Comparison of ENCODE assay signal across 22 cellular contexts in the genomic region with DNA sequence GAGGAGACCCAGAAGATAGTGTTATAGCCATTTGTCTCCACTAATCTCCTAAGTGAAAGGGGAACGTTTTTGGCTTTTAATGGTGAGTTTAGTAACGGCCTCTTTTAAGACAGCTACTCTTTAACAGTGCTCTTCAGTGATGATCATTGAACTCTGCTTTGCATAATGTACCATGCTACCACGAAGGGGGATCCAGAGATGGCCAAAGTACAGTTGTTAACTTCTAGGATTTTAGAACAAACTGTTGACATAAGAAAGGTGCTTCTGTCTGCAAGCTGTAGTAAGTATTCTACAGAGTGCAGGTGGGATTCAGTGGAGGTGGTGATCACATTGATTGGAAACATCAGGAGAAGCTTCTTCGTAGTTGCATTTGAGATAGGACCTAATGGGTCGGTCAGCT.
DNase-seq lines count a peak whose midpoint lies in the region; ATAC-seq, FAIRE-seq and TF ChIP-seq lines count a peak whose summit lies in the region.
"Had no signal": no experiment of that assay in that cellular context is flagged by ENCODE, and none has a peak within 500 bp of the region (broad histone marks: within the 10 kb centered on the region; RNA-seq: fewer than 3 reads in every experiment).

No MANE protein-coding gene starts in this region.

- DNase-seq in HepG2 (ENCODE audit: low spot score): peak; percentile 7
- no peak for DNase-seq in right lobe of liver
- no peak for DNase-seq in hepatocyte (ENCODE audit: low spot score)
- no peak for DNase-seq in urothelium cell line (ENCODE audit: low spot score)
- DNase-seq in HFFc6: no peak
- DNase-seq: BE2C; CD4-positive, alpha-beta T cell; CD8-positive, alpha-beta memory T cell; DMS 273 treated with DMSO at 0.1 percent for 48 hours; DMS79; EL; GDM1; GOT3; H7; HCEC 1CT had no signal

- no peak overlapping the region for H3K27ac ChIP-seq in HepG2 (ENCODE audit: extremely low read length, insufficient read depth, low read length)
- H3K27ac ChIP-seq in right lobe of liver: no peak overlapping the region
- H3K27ac ChIP-seq in hepatocyte: peak overlapping the region; percentile 18
- H3K27ac ChIP-seq: 22Rv1; BLaER1 treated with 17β-estradiol and CSF1 and Interleukin-3, amounts not matched to agents 10 nM and 100 nM had no signal

- 24% methylated on average over 5 of the region's 5 CpGs for WGBS in HepG2 (ENCODE audit: low lambda C conversion rate)
- WGBS in right lobe of liver (ENCODE audit: insufficient coverage, low coverage, low lambda C conversion rate, missing lambda C conversion rate): 63% methylated on average over 5 of the region's 5 CpGs
- WGBS in hepatocyte (ENCODE audit: low lambda C conversion rate, missing lambda C conversion rate): 66% methylated on average over 5 of the region's 5 CpGs

- no TSS peak for BruUV-seq in HepG2 (replicated peaks; lab: Mats Ljungman, UMichigan)

- no peak overlapping the region for H3K9ac ChIP-seq in HepG2 (ENCODE audit: insufficient read depth, low read depth, low read length)
- H3K9ac ChIP-seq: BLaER1 treated with 17β-estradiol and CSF1 and Interleukin-3, amounts not matched to agents 10 nM and 100 nM had no signal

- peak; percentile 30 for FAIRE-seq in HepG2 (lab: Jason Lieb, UNC)
- FAIRE-seq in urothelium cell line (lab: Jason Lieb, UNC): peak; percentile 59
- FAIRE-seq: A204.1, D721Med, GM12878 had no signal

- TF ChIP-seq CTCF in HepG2 (CRISPR knock-in tag; IDR thresholded peaks at IDR 0.05): no peak
- TF ChIP-seq CTCF in right lobe of liver (IDR thresholded peaks at IDR 0.05): no peak
- no peak for TF ChIP-seq CTCF in hepatocyte (IDR thresholded peaks at IDR 0.05; ENCODE audit: poor library complexity)
- TF ChIP-seq CTCF in HFFc6 (IDR thresholded peaks at IDR 0.05): no peak

- TF ChIP-seq POLR2A in HepG2 (IDR thresholded peaks at IDR 0.05; ENCODE audit: insufficient read depth in 1 of 2, low read depth in 2 of 2, low read length in 2 of 2) (no peak), right lobe of liver (IDR thresholded peaks at IDR 0.05) (no peak)

- TF ChIP-seq EP300 in HepG2 (IDR thresholded peaks at IDR 0.05; ENCODE audit: low read depth in 2 of 2, low read length in 2 of 2) (no peak), HepG2 (CRISPR knock-in tag; IDR thresholded peaks at IDR 0.05; ENCODE audit: borderline replicate concordance) (no peak)

- H3K36me3 Mint-ChIP-seq in HFFc6 (ENCODE audit: low read depth): no peaks in the 10 kb centered on the region

- H3K9me3 ChIP-seq in HepG2 (ENCODE audit: low read length): no peaks in the 10 kb centered on the region
- H3K9me3 ChIP-seq in right lobe of liver: no peaks in the 10 kb centered on the region
- no peaks in the 10 kb centered on the region for H3K9me3 ChIP-seq in hepatocyte (ENCODE audit: low read depth)
- H3K9me3 ChIP-seq: BE2C; BLaER1 treated with 17β-estradiol and CSF1 and Interleukin-3, amounts not matched to agents 10 nM and 100 nM had no signal

- no peak overlapping the region for H3K4me3 Mint-ChIP-seq in HFFc6
- H3K4me3 Mint-ChIP-seq: CD14-positive monocyte; CD4-positive, alpha-beta T cell; CD8-positive, alpha-beta memory T cell had no signal

- no peaks in the 10 kb centered on the region for H3K36me3 ChIP-seq in HepG2 (replicated peaks in 1 of 2; ENCODE audit: control insufficient read depth in 1 of 2, insufficient read depth in 2 of 2, low read length in 2 of 2)
- H3K36me3 ChIP-seq in right lobe of liver: no peaks in the 10 kb centered on the region
- H3K36me3 ChIP-seq in hepatocyte (replicated peaks; ENCODE audit: insufficient read depth, low read depth): no peaks in the 10 kb centered on the region
- H3K36me3 ChIP-seq: BE2C; BLaER1 treated with 17β-estradiol and CSF1 and Interleukin-3, amounts not matched to agents 10 nM and 100 nM had no signal

- H4K20me1 ChIP-seq in HepG2 (ENCODE audit: insufficient read depth, low read length) (no peaks in the 10 kb centered on the region), hepatocyte (ENCODE audit: insufficient read depth, poor library complexity, severe bottlenecking) (no peaks in the 10 kb centered on the region)
- H4K20me1 ChIP-seq: BLaER1 treated with 17β-estradiol and CSF1 and Interleukin-3, amounts not matched to agents 10 nM and 100 nM had no signal

- CTCF ChIA-PET in HepG2 (lab: Yijun Ruan, JAX; ENCODE audit: low intra/inter-chr PET ratio, low total read pairs): no interaction called here

- H3K79me2 ChIP-seq in HepG2 (ENCODE audit: insufficient read depth, low read length): no peaks in the 10 kb centered on the region
- no peaks in the 10 kb centered on the region for H3K79me2 ChIP-seq in hepatocyte

- H2AFZ ChIP-seq in HepG2 (ENCODE audit: low read length) (no peak overlapping the region), hepatocyte (no peak overlapping the region)

- in situ Hi-C loops in HepG2 (cut with HindIII; ENCODE audit: extremely low pct_ligation_motif_present, low pct_unique_long_range_greater_than_20kb): no loop called here

- H3K4me2 ChIP-seq in HepG2 (ENCODE audit: low read depth, low read length) (peak overlapping the region; percentile 21; the same call in 1 of the 2 replicates), hepatocyte (no peak overlapping the region)
- H3K4me2 ChIP-seq: BLaER1 treated with 17β-estradiol and CSF1 and Interleukin-3, amounts not matched to agents 10 nM and 100 nM had no signal

- POLR2A ChIA-PET in HepG2 (lab: Yijun Ruan, JAX): no interaction called here

- intact Hi-C loops in HepG2 (cut with micrococcal nuclease; ENCODE audit: unreplicated experiment) (no loop called here), right lobe of liver (cut with DNase I) (no loop called here)

- H3K27me3 ChIP-seq in HepG2 (ENCODE audit: control insufficient read depth in 1 of 2, insufficient read depth in 2 of 2, low read length in 2 of 2): no peaks in the 10 kb centered on the region
- no peaks in the 10 kb centered on the region for H3K27me3 ChIP-seq in right lobe of liver
- H3K27me3 ChIP-seq in hepatocyte: no peaks in the 10 kb centered on the region
- H3K27me3 ChIP-seq: BE2C; BLaER1 treated with 17β-estradiol and CSF1 and Interleukin-3, amounts not matched to agents 10 nM and 100 nM had no signal

- H3K27me3 Mint-ChIP-seq in HFFc6 (ENCODE audit: insufficient read depth): no peaks in the 10 kb centered on the region
- H3K27me3 Mint-ChIP-seq: CD4-positive, alpha-beta T cell; CD8-positive, alpha-beta memory T cell had no signal

- no peak overlapping the region for H3K27ac Mint-ChIP-seq in HFFc6
- H3K27ac Mint-ChIP-seq: CD14-positive monocyte; CD4-positive, alpha-beta T cell; CD8-positive, alpha-beta memory T cell had no signal

- no peaks in the 10 kb centered on the region for H3K4me1 Mint-ChIP-seq in HFFc6 (ENCODE audit: low read depth)
- H3K4me1 Mint-ChIP-seq: CD14-positive monocyte had no signal

- H3K4me3 ChIP-seq in HepG2 (replicated peaks in 1 of 3; ENCODE audit: insufficient read depth in 1 of 3, low read depth in 2 of 3, low read length in 3 of 3): no peak overlapping the region
- H3K4me3 ChIP-seq in right lobe of liver: no peak overlapping the region
- no peak overlapping the region for H3K4me3 ChIP-seq in hepatocyte
- H3K4me3 ChIP-seq: BLaER1 treated with 17β-estradiol and CSF1 and Interleukin-3, amounts not matched to agents 10 nM and 100 nM; GM12878 had no signal

- peak; percentile 73 for ATAC-seq in HepG2
- ATAC-seq in right lobe of liver: no peak
- no peak for ATAC-seq in GM19328 (IDR thresholded peaks at IDR 0.05; ENCODE audit: unreplicated experiment)
- ATAC-seq: GM12878 had no signal

- H3K9me3 Mint-ChIP-seq in HFFc6: no peaks in the 10 kb centered on the region
- H3K9me3 Mint-ChIP-seq: CD4-positive, alpha-beta T cell; CD8-positive, alpha-beta memory T cell had no signal

- H3K9me2 ChIP-seq in hepatocyte (replicated peaks; ENCODE audit: insufficient read depth): no peaks in the 10 kb centered on the region

- no peak for TF ChIP-seq RAD21 in HepG2 (CRISPR knock-in tag; IDR thresholded peaks at IDR 0.05)

- H3K4me1 ChIP-seq in HepG2 (ENCODE audit: insufficient read depth, low read length) (peaks cover 28% of the 10 kb centered on the region), right lobe of liver (peaks cover 0 to 10% (median 0%) of the 10 kb centered on the region in 4 donors), hepatocyte (ENCODE audit: insufficient read depth) (peaks cover 7% of the 10 kb centered on the region)
- H3K4me1 ChIP-seq: BE2C had no signal

TF ChIP-seq in HepG2, 621 proteins besides CTCF, POLR2A, EP300 and RAD21 (continues in another document):
- TF ChIP-seq PAF1 (CRISPR knock-in tag; IDR thresholded peaks at IDR 0.05) (no peak), SRSF9 (IDR thresholded peaks at IDR 0.05; ENCODE audit: borderline replicate concordance, insufficient read depth, low read depth, low read length, poor library complexity, severe bottlenecking) (no peak), ZFP62 (CRISPR knock-in tag; IDR thresholded peaks at IDR 0.05) (no peak), ZNF430 (CRISPR knock-in tag; IDR thresholded peaks at IDR 0.05) (no peak), NFE2L2 (IDR thresholded peaks at IDR 0.05; ENCODE audit: low read length) (no peak), RBAK (CRISPR knock-in tag; IDR thresholded peaks at IDR 0.05) (no peak), XRCC5 (optimal IDR thresholded peaks at IDR 0.05; ENCODE audit: low read length) (no peak), GATAD2A (CRISPR knock-in tag; IDR thresholded peaks at IDR 0.05) (0 out of 2 replicates have a peak, but pooled peaks have one; percentile 10), SIX1 (CRISPR knock-in tag; IDR thresholded peaks at IDR 0.05; ENCODE audit: borderline replicate concordance) (no peak)
